21 cellular contexts compared by ENCODE assay signal in the genomic region with DNA sequence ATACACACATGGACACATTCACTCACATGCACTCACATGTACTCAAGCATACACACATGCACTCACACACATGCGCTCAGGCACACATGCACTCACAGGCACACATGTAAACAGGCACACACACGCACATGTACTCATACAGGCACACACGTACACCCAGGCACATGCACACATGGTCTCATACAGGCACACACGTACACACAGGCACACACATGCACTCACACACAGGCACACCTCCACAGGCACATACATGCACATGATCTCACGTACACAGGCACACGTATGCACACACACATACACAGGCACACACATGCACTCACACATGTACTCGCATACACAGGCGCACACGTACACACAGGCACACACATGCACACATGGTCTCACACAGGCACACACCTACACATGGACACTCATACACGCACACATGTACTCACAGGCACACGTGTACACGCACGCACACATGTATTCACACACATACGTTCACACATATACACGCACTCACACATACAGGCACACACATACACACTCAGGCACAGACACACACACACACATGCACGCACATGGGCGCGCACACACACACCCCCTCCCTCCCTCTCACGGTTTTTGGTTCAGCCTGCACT.
A peak's percentile ranks its signal among the peaks of the same experiment; 100 is the strongest.
DNase-seq lines count a peak whose midpoint lies in the region; ATAC-seq, FAIRE-seq and TF ChIP-seq lines count a peak whose summit lies in the region.
"Had no signal": no experiment of that assay in that cellular context is flagged by ENCODE, and none has a peak within 500 bp of the region (broad histone marks: within the 10 kb centered on the region; RNA-seq: fewer than 3 reads in every experiment).

No MANE protein-coding gene starts in this region.

- H3K18ac ChIP-seq in H9 (ENCODE audit: insufficient read length, low read depth, low read length), result peak overlapping the region; percentile 4

- H2AFZ ChIP-seq in H9 (ENCODE audit: low read length), result no peak overlapping the region
- H2AFZ ChIP-seq: PC-9 had no signal

- H4K20me1 ChIP-seq in H9 (ENCODE audit: control insufficient read depth, insufficient read depth, insufficient read length), result no peaks in the 10 kb centered on the region

- H3K9ac ChIP-seq in H9 (ENCODE audit: extremely low read depth, insufficient read length, low read length), result no peak overlapping the region

- H3K14ac ChIP-seq in H9 (ENCODE audit: insufficient read depth, low read length), result no peak overlapping the region; the same call in 1 of the 2 replicates

- no CpG with 5 or more reads among the region's 19 CpGs for WGBS in H9 (ENCODE audit: extremely low coverage, insufficient read length, low lambda C conversion rate)

- H4K8ac ChIP-seq in H9 (replicated peaks; ENCODE audit: insufficient read length, low read depth, low read length), result peak overlapping the region; percentile 5

- no peak overlapping the region for H2BK15ac ChIP-seq in H9 (ENCODE audit: low read depth, low read length)

- no peak overlapping the region for H3K4me2 ChIP-seq in H9 (ENCODE audit: insufficient read depth, insufficient read length, low read length)
- H3K4me2 ChIP-seq: PC-9 had no signal

- H3K4ac ChIP-seq in H9 (ENCODE audit: low read depth, low read length), result no peak overlapping the region

- no peak for TF ChIP-seq POLR2A in GM12892 (IDR thresholded peaks at IDR 0.05; ENCODE audit: low read depth, low read length)

- H3K27ac Mint-ChIP-seq in H9, result peak overlapping the region in 2 of 3 experiments; percentile 33 to 58; a peak in 3 of 7 replicates
- H3K27ac Mint-ChIP-seq in brain, result peak overlapping the region in 3 of 5 experiments; percentile 6 to 41 (median 16)
- H3K27ac Mint-ChIP-seq in nephron, result peak overlapping the region in 2 of 3 experiments; percentile 2 to 24
- H3K27ac Mint-ChIP-seq in stimulated activated naive B cell treated with anti-CD40 and anti-IgM and Interleukin-4, amounts not matched to agents 10 μg/mL and 1 μg/mL and 100 μg/mL, for 72 hours, result no peak overlapping the region

- no peaks in the 10 kb centered on the region for H3K27me3 ChIP-seq in H9 (ENCODE audit: insufficient read depth, low read length)

- peak overlapping the region; percentile 10 for H2AK5ac ChIP-seq in H9 (ENCODE audit: insufficient read length, low read length)

- H3K79me1 ChIP-seq in H9 (ENCODE audit: insufficient read depth, low read depth, low read length, poor library complexity, severe bottlenecking), result no peaks in the 10 kb centered on the region

- H3K9me3 Mint-ChIP-seq in H9, result no peaks in the 10 kb centered on the region; a peak in 2 of 5 replicates
- H3K9me3 Mint-ChIP-seq in brain, result no peaks in the 10 kb centered on the region
- no peaks in the 10 kb centered on the region for H3K9me3 Mint-ChIP-seq in nephron
- no peaks in the 10 kb centered on the region for H3K9me3 Mint-ChIP-seq in activated T-cell treated with anti-CD3 and anti-CD28 coated beads, Interleukin-2, amount 50 U/mL, for 4 hours
- H3K9me3 Mint-ChIP-seq in stimulated activated naive B cell treated with anti-CD40 and anti-IgM and Interleukin-4, amounts not matched to agents 10 μg/mL and 1 μg/mL and 100 μg/mL, for 72 hours, result peaks cover 2 to 7% of the 10 kb centered on the region in 2 donors

- H3K23ac ChIP-seq in H9 (ENCODE audit: insufficient read length, low read depth, low read length), result peak overlapping the region; percentile 23

- H2BK12ac ChIP-seq in H9 (ENCODE audit: insufficient read length, low read depth, low read length), result no peak overlapping the region

- H3T11ph ChIP-seq in H9 (ENCODE audit: low read length), result no peak overlapping the region

- no peak for ATAC-seq in activated T-cell treated with anti-CD3 and anti-CD28 coated beads, Interleukin-2, amount 50 U/mL, for 4 hours
- no peak for ATAC-seq in HG02623 (IDR thresholded peaks at IDR 0.05; ENCODE audit: unreplicated experiment)
- no peak for ATAC-seq in stimulated activated naive B cell treated with anti-CD40 and anti-IgM and Interleukin-4, amounts not matched to agents 10 μg/mL and 1 μg/mL and 100 μg/mL, for 72 hours (replicated peaks)
- ATAC-seq in GM21528 (IDR thresholded peaks at IDR 0.05; ENCODE audit: low FRiP score, unreplicated experiment), result no peak

- no peaks in the 10 kb centered on the region for H3K9me3 ChIP-seq in H9 (ENCODE audit: control insufficient read depth, low read depth, low read length)
- H3K9me3 ChIP-seq: HAP-1, SJCRH30 had no signal

- no peak overlapping the region for H3K27ac ChIP-seq in H9 (ENCODE audit: insufficient read length, low read depth, low read length)
- H3K27ac ChIP-seq: C4-2B, PC-9, RWPE1, SJCRH30 had no signal

- H3K56ac ChIP-seq in H9 (ENCODE audit: insufficient read length, low read depth, low read length), result peak overlapping the region; percentile 25

- H3K79me2 ChIP-seq in H9 (ENCODE audit: insufficient read depth, low read length), result no peaks in the 10 kb centered on the region

- no peaks in the 10 kb centered on the region for H3K36me3 Mint-ChIP-seq in H9 (ENCODE audit: insufficient read depth in 1 of 3, low read depth in 3 of 3)
- H3K36me3 Mint-ChIP-seq in brain, result no peaks in the 10 kb centered on the region
- no peaks in the 10 kb centered on the region for H3K36me3 Mint-ChIP-seq in nephron (ENCODE audit: low read depth)
- H3K36me3 Mint-ChIP-seq in activated T-cell treated with anti-CD3 and anti-CD28 coated beads, Interleukin-2, amount 50 U/mL, for 4 hours (ENCODE audit: insufficient read depth), result no peaks in the 10 kb centered on the region
- H3K36me3 Mint-ChIP-seq in stimulated activated naive B cell treated with anti-CD40 and anti-IgM and Interleukin-4, amounts not matched to agents 10 μg/mL and 1 μg/mL and 100 μg/mL, for 72 hours, result no peaks in the 10 kb centered on the region

- peak; percentile 58 for FAIRE-seq in GM12892 (lab: Jason Lieb, UNC)
- FAIRE-seq: D721Med had no signal

- 0 out of 2 replicates have a peak, but pooled peaks cover 2% of the 10 kb centered on the region for H3K27me3 Mint-ChIP-seq in H9 (ENCODE audit: low read depth)
- no peaks in the 10 kb centered on the region for H3K27me3 Mint-ChIP-seq in brain
- peaks cover 3% of the 10 kb centered on the region for H3K27me3 Mint-ChIP-seq in nephron (ENCODE audit: low read depth)
- H3K27me3 Mint-ChIP-seq in activated T-cell treated with anti-CD3 and anti-CD28 coated beads, Interleukin-2, amount 50 U/mL, for 4 hours (ENCODE audit: low read depth), result peaks cover 8% of the 10 kb centered on the region
- H3K27me3 Mint-ChIP-seq in stimulated activated naive B cell treated with anti-CD40 and anti-IgM and Interleukin-4, amounts not matched to agents 10 μg/mL and 1 μg/mL and 100 μg/mL, for 72 hours, result no peaks in the 10 kb centered on the region

- peaks cover 11% of the 10 kb centered on the region; the same call in 1 of the 2 replicates for H3K4me1 ChIP-seq in H9 (ENCODE audit: insufficient read depth, low read length)
- H3K4me1 ChIP-seq: HAP-1, SJCRH30 had no signal

- H4K91ac ChIP-seq in H9 (ENCODE audit: insufficient read length, low read depth, low read length), result no peak overlapping the region

- H3K4me1 Mint-ChIP-seq in H9, result peaks cover 50 to 58% of the 10 kb centered on the region in 2 experiments
- H3K4me1 Mint-ChIP-seq in brain, result peaks cover 55% of the 10 kb centered on the region
- peaks cover 34% of the 10 kb centered on the region for H3K4me1 Mint-ChIP-seq in nephron
- no peaks in the 10 kb centered on the region for H3K4me1 Mint-ChIP-seq in activated T-cell treated with anti-CD3 and anti-CD28 coated beads, Interleukin-2, amount 50 U/mL, for 4 hours (ENCODE audit: low read depth)
- H3K4me1 Mint-ChIP-seq in stimulated activated naive B cell treated with anti-CD40 and anti-IgM and Interleukin-4, amounts not matched to agents 10 μg/mL and 1 μg/mL and 100 μg/mL, for 72 hours, result peaks cover 0 to 7% of the 10 kb centered on the region in 2 donors

- DNase-seq in GM12892 (ENCODE audit: insufficient read length) (no peak), H9 (no peak)
- DNase-seq in activated T-cell treated with anti-CD3 and anti-CD28 coated beads, Interleukin-2, amount 50 U/mL, for 4 hours, result no peak
- DNase-seq in stimulated activated naive B cell treated with anti-CD40 and anti-IgM and Interleukin-4, amounts not matched to agents 10 μg/mL and 1 μg/mL and 100 μg/mL, for 72 hours, result no peak
- DNase-seq: AML-193, MM.1S, NCI-H1092, NCI-H1436 treated with DMSO at 0.1 percent for 48 hours, NCI-H2029 treated with DMSO at 0.1 percent for 48 hours, NCI-H2171, NCI-H526, PC-9, SJCRH30 had no signal

- TF ChIP-seq CTCF in H9 (conservative IDR thresholded peaks at IDR 0.05) (no peak), brain (conservative IDR thresholded peaks at IDR 0.05) (no peak), nephron (IDR thresholded peaks at IDR 0.05; ENCODE audit: unreplicated experiment in 3 of 3) (no peak)

- no peaks in the 10 kb centered on the region for H3K23me2 ChIP-seq in H9 (ENCODE audit: insufficient read length, low read depth, low read length, poor library complexity, severe bottlenecking)

- H3K4me3 Mint-ChIP-seq in H9, result peak overlapping the region in 1 of 2 experiments; percentile 46; a peak in 2 of 5 replicates
- H3K4me3 Mint-ChIP-seq in brain, result no peak overlapping the region
- H3K4me3 Mint-ChIP-seq in nephron, result no peak overlapping the region
- H3K4me3 Mint-ChIP-seq in activated T-cell treated with anti-CD3 and anti-CD28 coated beads, Interleukin-2, amount 50 U/mL, for 4 hours, result no peak overlapping the region
- no peak overlapping the region for H3K4me3 Mint-ChIP-seq in stimulated activated naive B cell treated with anti-CD40 and anti-IgM and Interleukin-4, amounts not matched to agents 10 μg/mL and 1 μg/mL and 100 μg/mL, for 72 hours

- peak overlapping the region; percentile 46 for H4K5ac ChIP-seq in H9 (ENCODE audit: insufficient read length, low read depth, low read length)

- H2BK20ac ChIP-seq in H9 (ENCODE audit: low read depth, low read length, poor library complexity, severe bottlenecking), result no peak overlapping the region

- H2BK120ac ChIP-seq in H9 (ENCODE audit: low read depth, low read length, poor library complexity, severe bottlenecking), result no peak overlapping the region

- no peak overlapping the region for H2BK5ac ChIP-seq in H9 (ENCODE audit: insufficient read length, low read length)
